Comparison of ENCODE assay signal across 1 cellular context in genomic region chrX:20224814-20225487, GRCh38.
TF ChIP-seq lines count a peak whose summit lies in the region.

No MANE protein-coding gene starts in this region.

TF ChIP-seq in GM12878, 131 proteins besides CTCF, POLR2A, EP300 and RAD21 (continued from another document):
- peak; percentile 19; the same call in 1 of the 2 replicates for TF ChIP-seq SMC3 (IDR thresholded peaks at IDR 0.05; ENCODE audit: borderline replicate concordance, low read length)
- no peak for TF ChIP-seq RELA (IDR thresholded peaks at IDR 0.05; ENCODE audit: borderline replicate concordance, partially characterized antibody)
- TF ChIP-seq HDAC6 (IDR thresholded peaks at IDR 0.05; ENCODE audit: unreplicated experiment), result no peak
- 0 out of 2 replicates have a peak, but pooled peaks have one; percentile 16 for TF ChIP-seq TCF7 (IDR thresholded peaks at IDR 0.05; ENCODE audit: borderline replicate concordance)
- TF ChIP-seq RFX5 (IDR thresholded peaks at IDR 0.05; ENCODE audit: low read depth, low read length), result no peak
- peak; percentile 61 for TF ChIP-seq SREBF1 (IDR thresholded peaks at IDR 0.05; ENCODE audit: low read length)
- TF ChIP-seq MEF2A (IDR thresholded peaks at IDR 0.05; ENCODE audit: insufficient read depth, low read depth, low read length), result peak; percentile 56; the same call in 1 of the 2 replicates
- no peak for TF ChIP-seq KLF5 (IDR thresholded peaks at IDR 0.05; ENCODE audit: partially characterized antibody)
- no peak for TF ChIP-seq RCOR1 (conservative IDR thresholded peaks at IDR 0.05; ENCODE audit: low read depth, low read length)
- TF ChIP-seq WRNIP1 (IDR thresholded peaks at IDR 0.05; ENCODE audit: borderline replicate concordance, low read depth, low read length), result no peak
- peak; percentile 96 for TF ChIP-seq ZNF217 (IDR thresholded peaks at IDR 0.05)
- peak; percentile 96 for TF ChIP-seq NFIC (IDR thresholded peaks at IDR 0.05; ENCODE audit: low read depth, low read length)
- peak in 1 of 2 experiments; percentile 36; a peak in 1 of 4 replicates for TF ChIP-seq ETV6 (conservative IDR thresholded peaks at IDR 0.05 in 1 of 2, IDR thresholded peaks at IDR 0.05 in 1 of 2; ENCODE audit: borderline replicate concordance in 1 of 2, low read depth in 1 of 2)
- TF ChIP-seq STAT3 (IDR thresholded peaks at IDR 0.05; ENCODE audit: low read depth, low read length), result no peak
- peak; percentile 74 for TF ChIP-seq NR2F1 (conservative IDR thresholded peaks at IDR 0.05)
- peak; percentile 98 for TF ChIP-seq JUNB (IDR thresholded peaks at IDR 0.05)
- TF ChIP-seq CREB1 (IDR thresholded peaks at IDR 0.05; ENCODE audit: low read depth), result peak; percentile 34; the same call in 1 of the 2 replicates
- TF ChIP-seq CREM (IDR thresholded peaks at IDR 0.05; ENCODE audit: low read depth), result peak; percentile 49; the same call in 1 of the 2 replicates
- TF ChIP-seq IRF4 (IDR thresholded peaks at IDR 0.05; ENCODE audit: low read depth, low read length), result peak; percentile 67; the same call in 1 of the 2 replicates
- TF ChIP-seq MEF2B (IDR thresholded peaks at IDR 0.05; ENCODE audit: partially characterized antibody, poor library complexity, severe bottlenecking), result no peak
- no peak for TF ChIP-seq ZBTB33 (IDR thresholded peaks at IDR 0.05)
- TF ChIP-seq ZNF274 (IDR thresholded peaks at IDR 0.05; ENCODE audit: insufficient read depth, insufficient read length), result no peak
- peak; percentile 67 to 78 for TF ChIP-seq IKZF2 (IDR thresholded peaks at IDR 0.05)
- no peak; the same call in 1 of the 2 replicates for TF ChIP-seq EED (IDR thresholded peaks at IDR 0.05; ENCODE audit: low read depth)
- peak; percentile 83 for TF ChIP-seq ZBED1 (IDR thresholded peaks at IDR 0.05; ENCODE audit: borderline replicate concordance)
- TF ChIP-seq BCL11A (IDR thresholded peaks at IDR 0.05; ENCODE audit: low read depth, low read length), result peak; percentile 58; the same call in 1 of the 2 replicates
- peak; percentile 93 for TF ChIP-seq ATF2 (IDR thresholded peaks at IDR 0.05; ENCODE audit: low read length)
- peak; percentile 52 for TF ChIP-seq IKZF1 (conservative IDR thresholded peaks at IDR 0.05)
- TF ChIP-seq DPF2 (IDR thresholded peaks at IDR 0.05), result 0 out of 2 replicates have a peak, but pooled peaks have one; percentile 29
- peak; percentile 83; the same call in 1 of the 2 replicates for TF ChIP-seq MTA3 (IDR thresholded peaks at IDR 0.05; ENCODE audit: borderline replicate concordance, low read length)
- no peak for TF ChIP-seq FOS (IDR thresholded peaks at IDR 0.05; ENCODE audit: borderline replicate concordance, extremely low read depth, insufficient read length)
- no peak for TF ChIP-seq ZNF24 (IDR thresholded peaks at IDR 0.05)
- peak; percentile 93 for TF ChIP-seq FOXM1 (IDR thresholded peaks at IDR 0.05; ENCODE audit: low read depth, low read length)
- peak; percentile 66 for TF ChIP-seq MTA2 (IDR thresholded peaks at IDR 0.05; ENCODE audit: low read depth)
- no peak for TF ChIP-seq ZNF592 (IDR thresholded peaks at IDR 0.05)
- TF ChIP-seq NFXL1 (IDR thresholded peaks at IDR 0.05; ENCODE audit: borderline replicate concordance), result no peak
- peak; percentile 32 for TF ChIP-seq BCL3 (IDR thresholded peaks at IDR 0.05; ENCODE audit: borderline replicate concordance, insufficient read depth, low read depth, low read length, poor library complexity, severe bottlenecking)
- peak; percentile 67 for TF ChIP-seq GABPA (IDR thresholded peaks at IDR 0.05; ENCODE audit: low read depth)
- TF ChIP-seq ATF7 (IDR thresholded peaks at IDR 0.05; ENCODE audit: low read depth), result peak; percentile 69
- peak; percentile 54; the same call in 1 of the 2 replicates for TF ChIP-seq PML (IDR thresholded peaks at IDR 0.05; ENCODE audit: low read length)
- 0 out of 2 replicates have a peak, but pooled peaks have one; percentile 20 for TF ChIP-seq SPI1 (IDR thresholded peaks at IDR 0.05; ENCODE audit: borderline replicate concordance, insufficient read depth, low read depth, low read length)
- TF ChIP-seq MYC (IDR thresholded peaks at IDR 0.05; ENCODE audit: insufficient read depth, insufficient read length, insufficient replicate concordance, low read length, severe bottlenecking), result no peak
- peak; percentile 77 for TF ChIP-seq RUNX3 (IDR thresholded peaks at IDR 0.05; ENCODE audit: low read length)
